ENCODE assay signal across 15 cellular contexts in genomic region chr2:64466696-64467462, GRCh38.
"Had no signal": no experiment of that assay in that cellular context is flagged by ENCODE, and none has a peak within 500 bp of the region (broad histone marks: within the 10 kb centered on the region; RNA-seq: fewer than 3 reads in every experiment).

No MANE protein-coding gene starts in this region.

- H3K4me1 ChIP-seq: right atrium auricular region, transverse colon had no signal

- H3K4me2 ChIP-seq: smooth muscle cell had no signal

- H3K27me3 ChIP-seq: gastrocnemius medialis, heart right ventricle, right atrium auricular region, transverse colon had no signal

- H3K36me3 ChIP-seq: gastrocnemius medialis, heart right ventricle, right atrium auricular region, transverse colon had no signal

- H3K27ac ChIP-seq: gastrocnemius medialis, heart right ventricle, right atrium auricular region, transverse colon had no signal

- ATAC-seq: activated T-helper 17 cell treated with anti-CD3 and anti-CD28 coated beads, Interleukin-2, amount 50 U/mL, for 72 hours; stimulated activated naive B cell treated with anti-CD40 and anti-IgM and Interleukin-4, amounts not matched to agents 10 μg/mL and 1 μg/mL and 100 μg/mL, for 72 hours; T-helper 17 cell had no signal

- DNase-seq: activated CD4-positive, alpha-beta T cell treated with anti-CD3 and anti-CD28 coated beads, Interleukin-2, amount 50 U/mL, for 1 hour; activated CD4-positive, CD25-positive, alpha-beta regulatory T cell; activated naive CD4-positive, alpha-beta T cell treated with anti-CD3 and anti-CD28 coated beads for 36 hours; activated T-cell treated with anti-CD3 and anti-CD28 coated beads for 4 hours; effector memory CD4-positive, alpha-beta T cell; heart right ventricle; islet precursor cell; posterior cingulate gyrus; stimulated activated naive B cell treated with anti-CD40 and anti-IgM and Interleukin-4, amounts not matched to agents 10 μg/mL and 1 μg/mL and 100 μg/mL, for 72 hours; T-helper 17 cell; transverse colon had no signal

- H3K9me3 ChIP-seq: gastrocnemius medialis, heart right ventricle, right atrium auricular region, transverse colon had no signal

- H3K4me3 ChIP-seq: gastrocnemius medialis, heart right ventricle, right atrium auricular region, smooth muscle cell, transverse colon had no signal
